ENCODE assay signal across 8 cellular contexts in the genomic region with DNA sequence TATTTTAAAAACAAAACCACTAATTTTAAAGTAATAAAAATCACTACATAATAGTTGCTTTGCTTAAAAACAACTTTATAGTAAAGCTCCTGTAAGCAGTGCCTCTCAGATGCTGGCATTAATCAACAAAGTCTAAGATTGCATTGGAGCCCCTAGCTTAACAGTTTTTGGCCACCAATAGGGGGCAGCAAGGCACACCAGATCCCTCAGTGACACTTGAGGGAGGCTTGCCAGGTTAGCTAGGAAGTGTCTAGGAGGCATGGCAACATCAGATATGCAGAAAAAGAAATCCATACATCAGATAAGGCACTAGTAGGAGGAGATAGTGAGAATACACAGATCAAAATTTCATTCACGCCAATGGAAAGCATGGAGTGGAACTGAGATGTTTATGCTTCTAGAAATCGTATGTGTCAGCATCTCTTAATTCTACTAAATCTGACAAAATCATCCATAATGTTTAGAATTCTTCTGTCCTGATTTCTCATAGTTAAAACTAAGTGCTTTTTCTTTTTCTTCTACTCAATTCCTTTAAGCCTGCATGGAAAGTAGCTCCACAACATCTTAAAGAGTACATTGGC.
DNase-seq lines count a peak whose midpoint lies in the region; ATAC-seq and TF ChIP-seq lines count a peak whose summit lies in the region.

No MANE protein-coding gene starts in this region.

- CTCF ChIA-PET in WTC11 (lab: Charles Lee) = interaction anchor here (0.5 to 2.5 kb wide), 58 partner anchors 10 to 711 kb away, joined by 3 to 14 read pairs (median 4); a partner anchor contains a TSS

- ATAC-seq in GM18909 (IDR thresholded peaks at IDR 0.05; ENCODE audit: poor library complexity, unreplicated experiment) (peak; percentile 97), HG03135 (IDR thresholded peaks at IDR 0.05; ENCODE audit: unreplicated experiment) (peak; percentile 80), WTC11 (peak; percentile 98), left lobe of liver (peak; percentile 88)
- ATAC-seq in central memory CD8-positive, alpha-beta T cell (replicated peaks; ENCODE audit: extremely low read depth, poor library complexity, severe bottlenecking) = peak; percentile 46

- peak; percentile 84 for DNase-seq in Ammon's horn (ENCODE audit: low spot score)
- peak; percentile 70 for DNase-seq in NCI-H2227 (lab: John Stamatoyannopoulos, UW; ENCODE audit: unreplicated experiment)
- peak; percentile 74 for DNase-seq in WTC11 (ENCODE audit: low spot score)
- DNase-seq in central memory CD8-positive, alpha-beta T cell (ENCODE audit: low spot score in 2 of 2) = peak; percentile 19 to 21
- DNase-seq in left lobe of liver (ENCODE audit: low spot score) = peak; percentile 57
- peak; percentile 43 to 60 (median 49) for DNase-seq in stimulated activated CD4-positive, alpha-beta T cell treated with anti-CD3 and anti-CD28 coated beads, TNF-alpha, amount 100 ng/mL, for 24 hours (ENCODE audit: low read depth in 3 of 3)

- no peaks in the 10 kb centered on the region for H3K4me1 Mint-ChIP-seq in WTC11
- H3K4me1 Mint-ChIP-seq in central memory CD8-positive, alpha-beta T cell = no peaks in the 10 kb centered on the region

- peak; percentile 52 for TF ChIP-seq CTCF in WTC11 (IDR thresholded peaks at IDR 0.05)

- peaks cover 5% of the 10 kb centered on the region for H3K9me3 Mint-ChIP-seq in WTC11
- no peaks in the 10 kb centered on the region for H3K9me3 Mint-ChIP-seq in central memory CD8-positive, alpha-beta T cell

- no peaks in the 10 kb centered on the region for H3K27me3 Mint-ChIP-seq in WTC11 (ENCODE audit: low read depth)
- H3K27me3 Mint-ChIP-seq in central memory CD8-positive, alpha-beta T cell = no peaks in the 10 kb centered on the region

- H3K27ac Mint-ChIP-seq in WTC11 = no peak overlapping the region
- H3K27ac Mint-ChIP-seq in central memory CD8-positive, alpha-beta T cell (ENCODE audit: low read depth) = no peak overlapping the region

- H3K36me3 Mint-ChIP-seq in WTC11 = no peaks in the 10 kb centered on the region; the same call in 1 of the 2 replicates
- no peaks in the 10 kb centered on the region for H3K36me3 Mint-ChIP-seq in central memory CD8-positive, alpha-beta T cell (ENCODE audit: insufficient read depth)

- POLR2A ChIA-PET in WTC11 (lab: Charles Lee) = interaction anchor here (1.1 kb wide), 1 partner anchor 438 kb away, joined by 4 read pairs; a partner anchor contains a TSS

- no peak overlapping the region for H3K4me3 Mint-ChIP-seq in WTC11
- no peak overlapping the region for H3K4me3 Mint-ChIP-seq in central memory CD8-positive, alpha-beta T cell

TF ChIP-seq in WTC11, 78 proteins besides CTCF, POLR2A, EP300 and RAD21:
- TF ChIP-seq GTF2I (CRISPR knock-in tag; conservative IDR thresholded peaks at IDR 0.05) (no peak), SMAD4 (CRISPR knock-in tag; IDR thresholded peaks at IDR 0.05) (no peak), ZNF317 (CRISPR knock-in tag; IDR thresholded peaks at IDR 0.05; ENCODE audit: borderline replicate concordance, low read depth) (no peak), JUN (CRISPR knock-in tag; IDR thresholded peaks at IDR 0.05) (no peak), SMAD3 (CRISPR knock-in tag; IDR thresholded peaks at IDR 0.05; ENCODE audit: borderline replicate concordance) (no peak), ZBTB21 (CRISPR knock-in tag; IDR thresholded peaks at IDR 0.05; ENCODE audit: borderline replicate concordance) (no peak)
- TF ChIP-seq, protein P1, sequence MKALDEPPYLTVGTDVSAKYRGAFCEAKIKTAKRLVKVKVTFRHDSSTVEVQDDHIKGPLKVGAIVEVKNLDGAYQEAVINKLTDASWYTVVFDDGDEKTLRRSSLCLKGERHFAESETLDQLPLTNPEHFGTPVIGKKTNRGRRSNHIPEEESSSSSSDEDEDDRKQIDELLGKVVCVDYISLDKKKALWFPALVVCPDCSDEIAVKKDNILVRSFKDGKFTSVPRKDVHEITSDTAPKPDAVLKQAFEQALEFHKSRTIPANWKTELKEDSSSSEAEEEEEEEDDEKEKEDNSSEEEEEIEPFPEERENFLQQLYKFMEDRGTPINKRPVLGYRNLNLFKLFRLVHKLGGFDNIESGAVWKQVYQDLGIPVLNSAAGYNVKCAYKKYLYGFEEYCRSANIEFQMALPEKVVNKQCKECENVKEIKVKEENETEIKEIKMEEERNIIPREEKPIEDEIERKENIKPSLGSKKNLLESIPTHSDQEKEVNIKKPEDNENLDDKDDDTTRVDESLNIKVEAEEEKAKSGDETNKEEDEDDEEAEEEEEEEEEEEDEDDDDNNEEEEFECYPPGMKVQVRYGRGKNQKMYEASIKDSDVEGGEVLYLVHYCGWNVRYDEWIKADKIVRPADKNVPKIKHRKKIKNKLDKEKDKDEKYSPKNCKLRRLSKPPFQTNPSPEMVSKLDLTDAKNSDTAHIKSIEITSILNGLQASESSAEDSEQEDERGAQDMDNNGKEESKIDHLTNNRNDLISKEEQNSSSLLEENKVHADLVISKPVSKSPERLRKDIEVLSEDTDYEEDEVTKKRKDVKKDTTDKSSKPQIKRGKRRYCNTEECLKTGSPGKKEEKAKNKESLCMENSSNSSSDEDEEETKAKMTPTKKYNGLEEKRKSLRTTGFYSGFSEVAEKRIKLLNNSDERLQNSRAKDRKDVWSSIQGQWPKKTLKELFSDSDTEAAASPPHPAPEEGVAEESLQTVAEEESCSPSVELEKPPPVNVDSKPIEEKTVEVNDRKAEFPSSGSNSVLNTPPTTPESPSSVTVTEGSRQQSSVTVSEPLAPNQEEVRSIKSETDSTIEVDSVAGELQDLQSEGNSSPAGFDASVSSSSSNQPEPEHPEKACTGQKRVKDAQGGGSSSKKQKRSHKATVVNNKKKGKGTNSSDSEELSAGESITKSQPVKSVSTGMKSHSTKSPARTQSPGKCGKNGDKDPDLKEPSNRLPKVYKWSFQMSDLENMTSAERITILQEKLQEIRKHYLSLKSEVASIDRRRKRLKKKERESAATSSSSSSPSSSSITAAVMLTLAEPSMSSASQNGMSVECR (CRISPR knock-in tag; IDR thresholded peaks at IDR 0.05; ENCODE audit: borderline replicate concordance) = no peak
- TF ChIP-seq, protein P2, sequence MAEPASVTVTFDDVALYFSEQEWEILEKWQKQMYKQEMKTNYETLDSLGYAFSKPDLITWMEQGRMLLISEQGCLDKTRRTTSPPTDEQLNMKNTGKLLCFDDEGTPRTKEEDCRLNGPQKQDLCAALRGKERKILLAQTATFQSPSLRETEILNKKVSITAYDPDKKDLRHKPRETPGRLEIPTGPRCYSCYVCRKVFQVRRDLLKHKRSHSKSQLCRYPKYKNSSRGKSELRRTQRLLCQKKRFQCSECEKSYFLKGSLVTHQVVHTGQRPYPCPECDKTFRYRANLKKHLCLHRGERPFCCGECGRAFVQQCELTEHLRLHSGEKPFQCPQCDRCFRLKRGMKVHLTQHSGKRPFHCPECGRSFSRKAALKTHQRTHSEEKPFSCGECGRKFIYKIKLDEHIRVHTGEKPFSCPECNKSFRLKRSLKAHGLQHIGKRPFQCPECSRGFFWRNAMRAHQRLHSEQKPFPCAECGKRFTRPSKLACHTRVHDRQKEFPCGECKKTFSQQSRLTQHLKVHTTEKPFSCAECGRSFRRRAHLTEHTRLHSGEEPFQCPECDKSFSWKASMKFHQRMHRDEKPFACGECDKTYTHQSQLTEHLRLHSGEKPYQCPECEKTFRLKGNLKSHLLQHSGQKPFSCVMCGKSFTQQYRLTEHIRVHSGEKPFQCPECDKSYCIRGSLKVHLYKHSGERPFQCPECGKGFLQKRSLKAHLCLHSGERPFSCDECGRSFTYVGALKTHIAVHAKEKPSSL (CRISPR knock-in tag; conservative IDR thresholded peaks at IDR 0.05) = no peak

Comparison
In these comparisons a context has a peak if more than half of its experiments do, and no peak if none do; other contexts are left out.
1. Peak in every context shown above with its lines: DNase-seq and ATAC-seq.
2. DNase-seq: peak in every context shown above with its lines; median percentile 84 in Ammon's horn; 74 in WTC11; 70 in NCI-H2227; 57 in left lobe of liver; 49 in stimulated activated CD4-positive, alpha-beta T cell treated with anti-CD3 and anti-CD28 coated beads, TNF-alpha, amount 100 ng/mL, for 24 hours; 20 in central memory CD8-positive, alpha-beta T cell.
3. ATAC-seq: peak in every context shown above with its lines; median percentile 98 in WTC11; 97 in GM18909; 88 in left lobe of liver; 80 in HG03135; 46 in central memory CD8-positive, alpha-beta T cell.